Comparison of ENCODE assay signal across 1 cellular context in genomic region chr9:127192744-127193143, GRCh38.
TF ChIP-seq lines count a peak whose summit lies in the region.

No MANE protein-coding gene starts in this region.

TF ChIP-seq in IMR-90, 13 proteins besides CTCF, POLR2A, EP300 and RAD21 (continued from another document):
- TF ChIP-seq NFE2L2 (IDR thresholded peaks at IDR 0.05; ENCODE audit: low read depth, low read length) (no peak), RCOR1 (IDR thresholded peaks at IDR 0.05; ENCODE audit: insufficient replicate concordance, low read length) (no peak), SMC3 (IDR thresholded peaks at IDR 0.05; ENCODE audit: low read depth, low read length) (no peak), USF2 (IDR thresholded peaks at IDR 0.05; ENCODE audit: low read depth, low read length) (no peak), BHLHE40 (IDR thresholded peaks at IDR 0.05; ENCODE audit: low read depth, low read length) (no peak), MAFK (IDR thresholded peaks at IDR 0.05; ENCODE audit: low read depth, low read length) (no peak), ELK1 (IDR thresholded peaks at IDR 0.05; ENCODE audit: borderline replicate concordance, low read depth, low read length) (no peak)
